In genomic region chr18:63971320-63972071, GRCh38 we compare ENCODE assay signal across 8 cellular contexts. TPM values are rescaled to one million over a fixed set of nuclear protein-coding genes. Genes with fewer than 3 reads are reported as not detected.
DNase-seq lines count a peak whose midpoint lies in the region; ATAC-seq and TF ChIP-seq lines count a peak whose summit lies in the region.

No MANE protein-coding gene starts in this region.

- TF ChIP-seq POLR2A in gastrocnemius medialis (IDR thresholded peaks at IDR 0.05), result no peak

- H3K4me3 ChIP-seq in H7 (ENCODE audit: insufficient read depth, low read depth, low read length) (peak overlapping the region; percentile 71), fibroblast of villous mesenchyme (ENCODE audit: low read depth, low read length) (peak overlapping the region; percentile 73), gastrocnemius medialis (peak overlapping the region in 3 of 4 donors; percentile 57 to 85 (median 75))

- no peaks in the 10 kb centered on the region for H3K9me3 Mint-ChIP-seq in T-cell

- POLR2A ChIA-PET in T-cell (lab: Charles Lee), result no interaction called here

- in situ Hi-C loops in gastrocnemius medialis (cut with MboI; ENCODE audit: low sequenced_read_pairs in 4 of 4), result no loop called here

- peaks cover 29 to 48% (median 38%) of the 10 kb centered on the region in 3 donors for H3K4me1 Mint-ChIP-seq in T-cell

- H3K27ac Mint-ChIP-seq in T-cell, result peak overlapping the region; percentile 83 to 96

- H3K36me3 ChIP-seq in H7 (replicated peaks; ENCODE audit: control insufficient read depth, insufficient read depth, low read length) (no peaks in the 10 kb centered on the region), gastrocnemius medialis (no peaks in the 10 kb centered on the region)

- no peaks in the 10 kb centered on the region for H3K9me3 ChIP-seq in gastrocnemius medialis

- DNase-seq in H7 (no peak), T-cell (no peak), fibroblast of villous mesenchyme (ENCODE audit: low read depth) (no peak), gastrocnemius medialis (no peak), GM10266 (ENCODE audit: extremely low spot score) (no peak), NCI-H2107 treated with DMSO at 0.1 percent for 48 hours (lab: John Stamatoyannopoulos, UW; ENCODE audit: unreplicated experiment) (no peak)
- DNase-seq in stimulated activated CD4-positive, alpha-beta T cell treated with anti-CD3 and anti-CD28 coated beads, Interleukin-4, amount 100 ng/mL, for 1 hour, result no peak

- H3K36me3 Mint-ChIP-seq in T-cell, result no peaks in the 10 kb centered on the region

- intact Hi-C loops in gastrocnemius medialis (cut with DNase I; ENCODE audit: low total_unique reads), result loop anchor here (5.0 to 10.0 kb wide), 2 partner anchors 457 to 549 kb away; partner anchors contain the start of gene VPS4B

- no peaks in the 10 kb centered on the region for H3K27me3 Mint-ChIP-seq in T-cell

- TF ChIP-seq CTCF in fibroblast of villous mesenchyme (IDR thresholded peaks at IDR 0.05; ENCODE audit: insufficient read depth, low read depth, low read length) (no peak), gastrocnemius medialis (IDR thresholded peaks at IDR 0.05 in 4 of 5, conservative IDR thresholded peaks at IDR 0.05 in 1 of 5) (no peak), GM10266 (IDR thresholded peaks at IDR 0.05; ENCODE audit: control insufficient read depth, insufficient read depth, low read depth, missing control alignments) (no peak)

- H3K4me1 ChIP-seq in gastrocnemius medialis, result peaks cover 7 to 8% of the 10 kb centered on the region in 2 donors

- CTCF ChIA-PET in T-cell (lab: Charles Lee), result interaction anchor here in 1 of 2 donors (1.3 kb wide), 1 partner anchor 453 kb away, joined by 3 read pairs; no protein-coding TSS in a partner anchor

- peaks cover 26% of the 10 kb centered on the region for H3K27me3 ChIP-seq in H7 (ENCODE audit: control insufficient read depth, insufficient read depth, low read length)
- no peaks in the 10 kb centered on the region for H3K27me3 ChIP-seq in gastrocnemius medialis

- ATAC-seq in T-cell (replicated peaks in 1 of 4) (no peak), gastrocnemius medialis (no peak), GM21390 (IDR thresholded peaks at IDR 0.05; ENCODE audit: unreplicated experiment) (no peak)

- peak overlapping the region; percentile 82 to 92 (median 87) for H3K27ac ChIP-seq in gastrocnemius medialis

- peak overlapping the region; percentile 92 to 99 (median 93) for H3K4me3 Mint-ChIP-seq in T-cell

RNA-seq across cellular contexts. Expression of gene SERPINB8, which starts 1.6 kb away (rescaled TPM):
- total RNA-seq in H7 (2014; rRNA removed; shearing (Covaris generic)), result 0.07 and 1.6 TPM in 2 replicates
- total RNA-seq in T-cell (10 to 100 TPM; 14.4 to 19.9 (median 14.7) TPM), fibroblast of villous mesenchyme (23.5 and 32.0 TPM in 2 replicates), gastrocnemius medialis (1 to 10 TPM in 3 of 4 donors, under 1 TPM in 1; 0.87 to 3.8 (median 1.6) TPM)

RNA-seq across cellular contexts. Expression of gene HMSD, which starts 22.4 kb away (rescaled TPM):
- 0.15 and 0.17 TPM in 2 replicates for total RNA-seq in H7 (2014; rRNA removed; shearing (Covaris generic))
- total RNA-seq in T-cell (1 to 10 TPM in 2 of 5 donors, under 1 TPM in 1, not detected in 2; 0.53 to 1.8 (median 1.6) TPM), fibroblast of villous mesenchyme (1.3 TPM in 2 replicates), gastrocnemius medialis (not detected)
